8 cellular contexts compared by ENCODE assay signal in genomic region chr6:70413829-70414494, GRCh38. TPM values are rescaled to one million over a fixed set of nuclear protein-coding genes. Genes with fewer than 3 reads are reported as not detected.
DNase-seq lines count a peak whose midpoint lies in the region; ATAC-seq and TF ChIP-seq lines count a peak whose summit lies in the region.

No MANE protein-coding gene starts in this region.

- H2BK20ac ChIP-seq in H9 (ENCODE audit: low read depth, low read length, poor library complexity, severe bottlenecking), result no peak overlapping the region

- H4K20me1 ChIP-seq in H9 (ENCODE audit: control insufficient read depth, insufficient read depth, insufficient read length), result peaks cover 3% of the 10 kb centered on the region

- H3K4me2 ChIP-seq in H9 (ENCODE audit: insufficient read depth, insufficient read length, low read length), result peak overlapping the region; percentile 99

- H3K4ac ChIP-seq in H9 (ENCODE audit: low read depth, low read length), result no peak overlapping the region

- H3K27me3 ChIP-seq in H9 (ENCODE audit: insufficient read depth, low read length) (no peaks in the 10 kb centered on the region), gastroesophageal sphincter (no peaks in the 10 kb centered on the region), neutrophil (peaks cover 40% of the 10 kb centered on the region)

- H3K27me3 Mint-ChIP-seq in activated T-cell treated with anti-CD3 and anti-CD28 coated beads, Interleukin-2, amount 50 U/mL, for 4 hours (ENCODE audit: low read depth), result no peaks in the 10 kb centered on the region
- no peaks in the 10 kb centered on the region; the same call in 1 of the 2 replicates for H3K27me3 Mint-ChIP-seq in H9 (ENCODE audit: low read depth)
- H3K27me3 Mint-ChIP-seq in activated CD8-positive, alpha-beta T cell treated with anti-CD3 and anti-CD28 coated beads, Interleukin-2, amount 10 ng/mL, durations not matched to agents 7 days and 5 days (ENCODE audit: low read depth), result no peaks in the 10 kb centered on the region

- WGBS in H9 (ENCODE audit: extremely low coverage, insufficient read length, low lambda C conversion rate), result no CpG with 5 or more reads among the region's 44 CpGs
- whole genome bisulfite sequencing in gastroesophageal sphincter (ENCODE audit: low coverage in 1 of 2), 2 donors, result 1 to 2% methylated on average over 11 to 33 of the region's 44 CpGs

- no peak overlapping the region for H4K91ac ChIP-seq in H9 (ENCODE audit: insufficient read length, low read depth, low read length)

- peaks cover 3% of the 10 kb centered on the region; the same call in 1 of the 2 replicates for H3K79me2 ChIP-seq in H9 (ENCODE audit: insufficient read depth, low read length)

- TF ChIP-seq EP300 in gastroesophageal sphincter (IDR thresholded peaks at IDR 0.05), result no peak

- no peaks in the 10 kb centered on the region for H3K79me1 ChIP-seq in H9 (ENCODE audit: insufficient read depth, low read depth, low read length, poor library complexity, severe bottlenecking)

- H3K9me3 ChIP-seq in H9 (ENCODE audit: control insufficient read depth, low read depth, low read length) (no peaks in the 10 kb centered on the region), gastroesophageal sphincter (no peaks in the 10 kb centered on the region), neutrophil (no peaks in the 10 kb centered on the region)

- no peak for TF ChIP-seq POLR2A in gastroesophageal sphincter (IDR thresholded peaks at IDR 0.05)

- no peak overlapping the region for H2BK120ac ChIP-seq in H9 (ENCODE audit: low read depth, low read length, poor library complexity, severe bottlenecking)

- H3K4me3 Mint-ChIP-seq in activated T-cell treated with anti-CD3 and anti-CD28 coated beads, Interleukin-2, amount 50 U/mL, for 4 hours, result peak overlapping the region; percentile 92
- H3K4me3 Mint-ChIP-seq in H9, result peak overlapping the region; percentile 90 to 99
- H3K4me3 Mint-ChIP-seq in activated CD8-positive, alpha-beta T cell treated with anti-CD3 and anti-CD28 coated beads, Interleukin-2, amount 10 ng/mL, durations not matched to agents 7 days and 5 days, result peak overlapping the region; percentile 88

- H3K9me3 Mint-ChIP-seq in activated T-cell treated with anti-CD3 and anti-CD28 coated beads, Interleukin-2, amount 50 U/mL, for 4 hours, result no peaks in the 10 kb centered on the region
- peaks cover 0 to 3% of the 10 kb centered on the region in 2 experiments; a peak in 1 of 5 replicates for H3K9me3 Mint-ChIP-seq in H9
- H3K9me3 Mint-ChIP-seq in activated CD8-positive, alpha-beta T cell treated with anti-CD3 and anti-CD28 coated beads, Interleukin-2, amount 10 ng/mL, durations not matched to agents 7 days and 5 days (ENCODE audit: insufficient read depth), result no peaks in the 10 kb centered on the region

- ATAC-seq in activated T-cell treated with anti-CD3 and anti-CD28 coated beads, Interleukin-2, amount 50 U/mL, for 4 hours, result peak; percentile 42 to 46
- ATAC-seq in activated CD8-positive, alpha-beta T cell treated with anti-CD3 and anti-CD28 coated beads, Interleukin-2, amount 10 ng/mL, durations not matched to agents 7 days and 5 days, result peak; percentile 40
- ATAC-seq in gastroesophageal sphincter (peak; percentile 30), GM21515 (IDR thresholded peaks at IDR 0.05; ENCODE audit: unreplicated experiment) (no peak)

- CTCF ChIA-PET in activated CD8-positive, alpha-beta T cell treated with anti-CD3 and anti-CD28 coated beads, Interleukin-2, amount 10 ng/mL, durations not matched to agents 7 days and 5 days (lab: Charles Lee), result interaction anchor here (1.3 to 3.2 kb wide), 3 partner anchors 45 to 273 kb away, joined by 3 to 9 read pairs (median 5); no protein-coding TSS in a partner anchor

- H4K8ac ChIP-seq in H9 (replicated peaks; ENCODE audit: insufficient read length, low read depth, low read length), result no peak overlapping the region

- peak; percentile 9 for DNase-seq in activated T-cell treated with anti-CD3 and anti-CD28 coated beads, Interleukin-2, amount 50 U/mL, for 4 hours
- no peak for DNase-seq in activated T-cell treated with anti-CD3 and anti-CD28 coated beads, Interleukin-2, amount 50 U/mL, for 48 hours
- DNase-seq in H9, result no peak
- peak; percentile 36 for DNase-seq in M059J (ENCODE audit: low read depth)
- peak; percentile 37 for DNase-seq in activated CD8-positive, alpha-beta T cell treated with anti-CD3 and anti-CD28 coated beads, Interleukin-2, amount 10 ng/mL, durations not matched to agents 7 days and 5 days

- peaks cover 2% of the 10 kb centered on the region for H3K36me3 Mint-ChIP-seq in activated T-cell treated with anti-CD3 and anti-CD28 coated beads, Interleukin-2, amount 50 U/mL, for 4 hours (ENCODE audit: insufficient read depth)
- H3K36me3 Mint-ChIP-seq in H9 (ENCODE audit: insufficient read depth in 1 of 3, low read depth in 3 of 3), result peaks cover 6 to 18% (median 17%) of the 10 kb centered on the region in 3 experiments
- peaks cover 7% of the 10 kb centered on the region for H3K36me3 Mint-ChIP-seq in activated CD8-positive, alpha-beta T cell treated with anti-CD3 and anti-CD28 coated beads, Interleukin-2, amount 10 ng/mL, durations not matched to agents 7 days and 5 days (ENCODE audit: low read depth)

- no peak overlapping the region for H3T11ph ChIP-seq in H9 (ENCODE audit: low read length)

- H3K9ac ChIP-seq in H9 (ENCODE audit: extremely low read depth, insufficient read length, low read length), result peak overlapping the region; percentile 91

- H3K56ac ChIP-seq in H9 (ENCODE audit: insufficient read length, low read depth, low read length), result no peak overlapping the region

- peak overlapping the region; percentile 87 to 90 for H3K4me3 ChIP-seq in gastroesophageal sphincter
- peak overlapping the region; percentile 71 to 76 for H3K4me3 ChIP-seq in neutrophil (ENCODE audit: low read depth in 1 of 2, low read length in 1 of 2)

- POLR2A ChIA-PET in activated CD8-positive, alpha-beta T cell treated with anti-CD3 and anti-CD28 coated beads, Interleukin-2, amount 10 ng/mL, durations not matched to agents 7 days and 5 days (lab: Charles Lee), result interaction anchor here (1.4 to 1.6 kb wide), 2 partner anchors 11 to 21 kb away, joined by 3 to 4 read pairs; no protein-coding TSS in a partner anchor

- no peak overlapping the region for H3K23ac ChIP-seq in H9 (ENCODE audit: insufficient read length, low read depth, low read length)

- H2AFZ ChIP-seq in H9 (ENCODE audit: low read length), result peak overlapping the region; percentile 60

- H2BK5ac ChIP-seq in H9 (ENCODE audit: insufficient read length, low read length), result peak overlapping the region; percentile 22

- peak overlapping the region; percentile 95 for H3K18ac ChIP-seq in H9 (ENCODE audit: insufficient read length, low read depth, low read length)

- no peak overlapping the region for H2BK12ac ChIP-seq in H9 (ENCODE audit: insufficient read length, low read depth, low read length)

- peak overlapping the region; percentile 75 for H4K5ac ChIP-seq in H9 (ENCODE audit: insufficient read length, low read depth, low read length)

- peaks cover 19% of the 10 kb centered on the region for H3K4me1 Mint-ChIP-seq in activated T-cell treated with anti-CD3 and anti-CD28 coated beads, Interleukin-2, amount 50 U/mL, for 4 hours (ENCODE audit: low read depth)
- H3K4me1 Mint-ChIP-seq in H9, result peaks cover 9 to 14% of the 10 kb centered on the region in 2 experiments
- peaks cover 25% of the 10 kb centered on the region for H3K4me1 Mint-ChIP-seq in activated CD8-positive, alpha-beta T cell treated with anti-CD3 and anti-CD28 coated beads, Interleukin-2, amount 10 ng/mL, durations not matched to agents 7 days and 5 days (ENCODE audit: low read depth)

- H2AK5ac ChIP-seq in H9 (ENCODE audit: insufficient read length, low read length), result no peak overlapping the region

- H2BK15ac ChIP-seq in H9 (ENCODE audit: low read depth, low read length), result no peak overlapping the region

- peaks cover 11% of the 10 kb centered on the region for H3K23me2 ChIP-seq in H9 (ENCODE audit: insufficient read length, low read depth, low read length, poor library complexity, severe bottlenecking)

- no peak for TF ChIP-seq CTCF in H9 (conservative IDR thresholded peaks at IDR 0.05)
- no peak for TF ChIP-seq CTCF in gastroesophageal sphincter (IDR thresholded peaks at IDR 0.05)
- TF ChIP-seq CTCF in neutrophil (IDR thresholded peaks at IDR 0.05), result no peak

- H3K36me3 ChIP-seq in gastroesophageal sphincter, result peaks cover 0 to 18% of the 10 kb centered on the region in 2 donors
- H3K36me3 ChIP-seq in neutrophil, result no peaks in the 10 kb centered on the region

- H3K27ac Mint-ChIP-seq in H9, result peak overlapping the region; percentile 82 to 98 (median 97)
- peak overlapping the region; percentile 86 for H3K27ac Mint-ChIP-seq in activated CD8-positive, alpha-beta T cell treated with anti-CD3 and anti-CD28 coated beads, Interleukin-2, amount 10 ng/mL, durations not matched to agents 7 days and 5 days

- H3K4me1 ChIP-seq in H9 (ENCODE audit: insufficient read depth, low read length), result no peaks in the 10 kb centered on the region
- peaks cover 0 to 33% (median 11%) of the 10 kb centered on the region in 3 donors for H3K4me1 ChIP-seq in gastroesophageal sphincter
- peaks cover 11 to 13% of the 10 kb centered on the region in 2 experiments for H3K4me1 ChIP-seq in neutrophil (ENCODE audit: control insufficient read depth in 1 of 2, insufficient read depth in 1 of 2, low read depth in 1 of 2, low read length in 1 of 2)

- H3K27ac ChIP-seq in H9 (ENCODE audit: insufficient read length, low read depth, low read length) (no peak overlapping the region), gastroesophageal sphincter (peak overlapping the region; percentile 79 to 94 (median 92)), neutrophil (peak overlapping the region; percentile 30)

- peak overlapping the region; percentile 96 for H3K14ac ChIP-seq in H9 (ENCODE audit: insufficient read depth, low read length)

RNA-seq across cellular contexts. Expression of gene FAM135A, which starts 0.7 kb away (rescaled TPM):
- total RNA-seq in activated T-cell treated with anti-CD3 and anti-CD28 coated beads, Interleukin-2, amount 50 U/mL, for 4 hours, result 1 to 10 TPM; 3.0 to 3.5 (median 3.5) TPM
- total RNA-seq in H9 (2021) (25.0 and 31.0 TPM in 2 replicates), gastroesophageal sphincter (10 to 100 TPM; 15.4 to 37.0 (median 29.9) TPM)
- total RNA-seq in M059J (2014; rRNA removed; shearing (Covaris generic)), result 5.6 and 11.5 TPM in 2 replicates
- 1 to 10 TPM; 6.5 to 7.8 TPM for total RNA-seq in activated CD8-positive, alpha-beta T cell treated with anti-CD3 and anti-CD28 coated beads, Interleukin-2, amount 10 ng/mL, durations not matched to agents 7 days and 5 days

Comparison
In these comparisons a context has a peak if more than half of its experiments do, and no peak if none do; other contexts are left out.
1. DNase-seq: peak in activated T-cell treated with anti-CD3 and anti-CD28 coated beads, Interleukin-2, amount 50 U/mL, for 4 hours (single experiment), M059J (single experiment) and activated CD8-positive, alpha-beta T cell treated with anti-CD3 and anti-CD28 coated beads, Interleukin-2, amount 10 ng/mL, durations not matched to agents 7 days and 5 days (single experiment); none in activated T-cell treated with anti-CD3 and anti-CD28 coated beads, Interleukin-2, amount 50 U/mL, for 48 hours (0 of 2) and H9 (single experiment).
2. Peak in every context shown above with its lines, with median percentiles within 50 percentile points of each other: H3K4me3 Mint-ChIP-seq.